In the genomic region with DNA sequence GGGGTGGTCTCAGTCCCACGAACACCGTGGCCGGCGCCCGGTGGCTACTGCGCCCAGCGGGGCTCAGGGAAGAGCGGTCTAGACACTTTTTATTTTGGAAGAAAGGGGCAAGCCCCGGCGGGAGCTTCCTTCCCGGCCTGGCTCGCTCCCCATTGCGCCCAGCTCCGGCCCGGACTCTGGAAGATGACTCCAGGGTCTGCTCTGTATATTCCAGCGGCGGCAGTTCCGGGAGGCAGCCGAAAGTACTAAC, we compare ENCODE assay signal across 8 cellular contexts.
DNase-seq lines count a peak whose midpoint lies in the region; ATAC-seq and TF ChIP-seq lines count a peak whose summit lies in the region.

No MANE protein-coding gene starts in this region.

- no peak overlapping the region for H3K27ac ChIP-seq in AG04450 (ENCODE audit: low read depth, low read length)
- H3K27ac ChIP-seq in muscle layer of duodenum (ENCODE audit: low read length): no peak overlapping the region
- H3K27ac ChIP-seq in caudate nucleus (ENCODE audit: low read depth, low read length): no peak overlapping the region

- H3K4me3 ChIP-seq in AG04450 (ENCODE audit: low read depth, low read length) (peak overlapping the region; percentile 68), MG63 (peak overlapping the region; percentile 53), muscle layer of duodenum (ENCODE audit: low read depth in 1 of 2, low read length in 2 of 2) (peak overlapping the region; percentile 44 to 66)

- peaks cover 25% of the 10 kb centered on the region for H3K27me3 ChIP-seq in AG04450 (ENCODE audit: control insufficient read depth, insufficient read depth, low read length)
- peaks cover 39% of the 10 kb centered on the region for H3K27me3 ChIP-seq in MG63
- H3K27me3 ChIP-seq in muscle layer of duodenum (ENCODE audit: low read depth, low read length): peaks cover 27% of the 10 kb centered on the region

- ATAC-seq in GM18498 (IDR thresholded peaks at IDR 0.05; ENCODE audit: unreplicated experiment): no peak

- DNase-seq in AG04450 (ENCODE audit: low read depth, low spot score): no peak
- no peak for DNase-seq in MG63
- DNase-seq in effector CD8-positive, alpha-beta T cell (lab: John Stamatoyannopoulos, UW): peak; percentile 30
- no peak for DNase-seq in caudate nucleus (lab: John Stamatoyannopoulos, UW)
- no peak for DNase-seq in RPMI8226
- DNase-seq in MV-4-11 (lab: John Stamatoyannopoulos, UW): no peak

- CTCF ChIA-PET in AG04450 (lab: Charles Lee): interaction anchor here (0.8 to 3.8 kb wide), 4 partner anchors 81 to 290 kb away, joined by 4 to 16 read pairs (median 5); no protein-coding TSS in a partner anchor

- H3K9me3 ChIP-seq in AG04450 (ENCODE audit: control insufficient read depth, insufficient read depth, low read length) (no peaks in the 10 kb centered on the region; the same call in 1 of the 2 replicates), MG63 (no peaks in the 10 kb centered on the region), muscle layer of duodenum (ENCODE audit: control insufficient read depth in 1 of 2, low read length in 2 of 2) (no peaks in the 10 kb centered on the region)

- H3K36me3 ChIP-seq in MG63: no peaks in the 10 kb centered on the region
- no peaks in the 10 kb centered on the region for H3K36me3 ChIP-seq in muscle layer of duodenum (ENCODE audit: control insufficient read depth in 1 of 2, insufficient read depth in 2 of 2, low read length in 2 of 2)

- TF ChIP-seq CTCF in AG04450 (IDR thresholded peaks at IDR 0.05; ENCODE audit: low read depth, low read length): no peak

- POLR2A ChIA-PET in AG04450 (lab: Yijun Ruan, JAX): interaction anchor here (0.7 to 1.2 kb wide), 2 partner anchors 68 to 81 kb away, joined by 3 read pairs; no protein-coding TSS in a partner anchor

- H3K4me1 ChIP-seq in muscle layer of duodenum (ENCODE audit: control insufficient read depth in 1 of 2, insufficient read depth in 2 of 2, low read length in 2 of 2): peaks cover 4 to 35% of the 10 kb centered on the region in 2 donors
